Comparison of ENCODE assay signal across 1 cellular context in genomic region chr11:78832226-78832947, GRCh38.
TF ChIP-seq lines count a peak whose summit lies in the region.

No MANE protein-coding gene starts in this region.

TF ChIP-seq in K562, 482 proteins besides CTCF, POLR2A, EP300 and RAD21 (continued from another document):
- TF ChIP-seq ZBTB9 (CRISPR knock-in tag; IDR thresholded peaks at IDR 0.05) (no peak), ARID1B (IDR thresholded peaks at IDR 0.05) (no peak), RBM15 (IDR thresholded peaks at IDR 0.05; ENCODE audit: insufficient read depth, low read length) (no peak), NFIX (CRISPR knock-in tag; IDR thresholded peaks at IDR 0.05; ENCODE audit: low read depth) (no peak), CBX2 (IDR thresholded peaks at IDR 0.05; ENCODE audit: insufficient read depth, low read length, poor library complexity, severe bottlenecking) (no peak), LCOR (CRISPR knock-in tag; IDR thresholded peaks at IDR 0.05) (no peak), ZNF764 (CRISPR knock-in tag; IDR thresholded peaks at IDR 0.05; ENCODE audit: low read depth) (no peak), ADNP (tag; IDR thresholded peaks at IDR 0.05) (no peak), RBM25 (IDR thresholded peaks at IDR 0.05; ENCODE audit: low read depth, low read length, severe bottlenecking) (no peak), CBX1 (IDR thresholded peaks at IDR 0.05; ENCODE audit: low read depth) (no peak)
- TF ChIP-seq, protein P1, sequence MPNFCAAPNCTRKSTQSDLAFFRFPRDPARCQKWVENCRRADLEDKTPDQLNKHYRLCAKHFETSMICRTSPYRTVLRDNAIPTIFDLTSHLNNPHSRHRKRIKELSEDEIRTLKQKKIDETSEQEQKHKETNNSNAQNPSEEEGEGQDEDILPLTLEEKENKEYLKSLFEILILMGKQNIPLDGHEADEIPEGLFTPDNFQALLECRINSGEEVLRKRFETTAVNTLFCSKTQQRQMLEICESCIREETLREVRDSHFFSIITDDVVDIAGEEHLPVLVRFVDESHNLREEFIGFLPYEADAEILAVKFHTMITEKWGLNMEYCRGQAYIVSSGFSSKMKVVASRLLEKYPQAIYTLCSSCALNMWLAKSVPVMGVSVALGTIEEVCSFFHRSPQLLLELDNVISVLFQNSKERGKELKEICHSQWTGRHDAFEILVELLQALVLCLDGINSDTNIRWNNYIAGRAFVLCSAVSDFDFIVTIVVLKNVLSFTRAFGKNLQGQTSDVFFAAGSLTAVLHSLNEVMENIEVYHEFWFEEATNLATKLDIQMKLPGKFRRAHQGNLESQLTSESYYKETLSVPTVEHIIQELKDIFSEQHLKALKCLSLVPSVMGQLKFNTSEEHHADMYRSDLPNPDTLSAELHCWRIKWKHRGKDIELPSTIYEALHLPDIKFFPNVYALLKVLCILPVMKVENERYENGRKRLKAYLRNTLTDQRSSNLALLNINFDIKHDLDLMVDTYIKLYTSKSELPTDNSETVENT (CRISPR knock-in tag; IDR thresholded peaks at IDR 0.05), result no peak
- TF ChIP-seq, protein P2, sequence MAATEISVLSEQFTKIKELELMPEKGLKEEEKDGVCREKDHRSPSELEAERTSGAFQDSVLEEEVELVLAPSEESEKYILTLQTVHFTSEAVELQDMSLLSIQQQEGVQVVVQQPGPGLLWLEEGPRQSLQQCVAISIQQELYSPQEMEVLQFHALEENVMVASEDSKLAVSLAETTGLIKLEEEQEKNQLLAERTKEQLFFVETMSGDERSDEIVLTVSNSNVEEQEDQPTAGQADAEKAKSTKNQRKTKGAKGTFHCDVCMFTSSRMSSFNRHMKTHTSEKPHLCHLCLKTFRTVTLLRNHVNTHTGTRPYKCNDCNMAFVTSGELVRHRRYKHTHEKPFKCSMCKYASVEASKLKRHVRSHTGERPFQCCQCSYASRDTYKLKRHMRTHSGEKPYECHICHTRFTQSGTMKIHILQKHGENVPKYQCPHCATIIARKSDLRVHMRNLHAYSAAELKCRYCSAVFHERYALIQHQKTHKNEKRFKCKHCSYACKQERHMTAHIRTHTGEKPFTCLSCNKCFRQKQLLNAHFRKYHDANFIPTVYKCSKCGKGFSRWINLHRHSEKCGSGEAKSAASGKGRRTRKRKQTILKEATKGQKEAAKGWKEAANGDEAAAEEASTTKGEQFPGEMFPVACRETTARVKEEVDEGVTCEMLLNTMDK (IDR thresholded peaks at IDR 0.05; ENCODE audit: borderline replicate concordance, insufficient read depth, low read depth, low read length, poor library complexity, severe bottlenecking), result no peak
- TF ChIP-seq, protein P3, sequence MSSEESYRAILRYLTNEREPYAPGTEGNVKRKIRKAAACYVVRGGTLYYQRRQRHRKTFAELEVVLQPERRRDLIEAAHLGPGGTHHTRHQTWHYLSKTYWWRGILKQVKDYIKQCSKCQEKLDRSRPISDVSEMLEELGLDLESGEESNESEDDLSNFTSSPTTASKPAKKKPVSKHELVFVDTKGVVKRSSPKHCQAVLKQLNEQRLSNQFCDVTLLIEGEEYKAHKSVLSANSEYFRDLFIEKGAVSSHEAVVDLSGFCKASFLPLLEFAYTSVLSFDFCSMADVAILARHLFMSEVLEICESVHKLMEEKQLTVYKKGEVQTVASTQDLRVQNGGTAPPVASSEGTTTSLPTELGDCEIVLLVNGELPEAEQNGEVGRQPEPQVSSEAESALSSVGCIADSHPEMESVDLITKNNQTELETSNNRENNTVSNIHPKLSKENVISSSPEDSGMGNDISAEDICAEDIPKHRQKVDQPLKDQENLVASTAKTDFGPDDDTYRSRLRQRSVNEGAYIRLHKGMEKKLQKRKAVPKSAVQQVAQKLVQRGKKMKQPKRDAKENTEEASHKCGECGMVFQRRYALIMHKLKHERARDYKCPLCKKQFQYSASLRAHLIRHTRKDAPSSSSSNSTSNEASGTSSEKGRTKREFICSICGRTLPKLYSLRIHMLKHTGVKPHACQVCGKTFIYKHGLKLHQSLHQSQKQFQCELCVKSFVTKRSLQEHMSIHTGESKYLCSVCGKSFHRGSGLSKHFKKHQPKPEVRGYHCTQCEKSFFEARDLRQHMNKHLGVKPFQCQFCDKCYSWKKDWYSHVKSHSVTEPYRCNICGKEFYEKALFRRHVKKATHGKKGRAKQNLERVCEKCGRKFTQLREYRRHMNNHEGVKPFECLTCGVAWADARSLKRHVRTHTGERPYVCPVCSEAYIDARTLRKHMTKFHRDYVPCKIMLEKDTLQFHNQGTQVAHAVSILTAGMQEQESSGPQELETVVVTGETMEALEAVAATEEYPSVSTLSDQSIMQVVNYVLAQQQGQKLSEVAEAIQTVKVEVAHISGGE (CRISPR knock-in tag; IDR thresholded peaks at IDR 0.05), result no peak
- TF ChIP-seq, protein P4, sequence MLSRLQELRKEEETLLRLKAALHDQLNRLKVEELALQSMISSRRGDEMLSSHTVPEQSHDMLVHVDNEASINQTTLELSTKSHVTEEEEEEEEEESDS (CRISPR knock-in tag; IDR thresholded peaks at IDR 0.05), result no peak
